15 cellular contexts compared by ENCODE assay signal in the genomic region with DNA sequence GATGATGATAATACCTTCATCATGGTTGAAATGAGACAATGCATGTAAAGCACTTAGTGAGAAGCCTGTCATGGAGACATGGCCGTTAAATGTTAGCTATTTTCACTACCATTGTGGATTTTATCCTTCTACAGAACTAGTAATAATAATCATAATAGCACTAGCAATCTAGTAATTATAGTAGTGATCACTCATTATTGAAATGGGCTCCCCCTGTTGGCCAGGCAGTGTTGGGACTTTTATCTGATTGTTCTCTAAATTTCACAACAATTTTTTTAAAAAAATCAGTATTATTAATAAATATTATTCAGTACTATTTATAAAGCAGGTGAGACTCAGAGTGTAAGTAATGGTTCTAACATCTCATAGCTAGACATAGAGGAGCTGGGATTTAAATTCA.
DNase-seq lines count a peak whose midpoint lies in the region; ATAC-seq, FAIRE-seq and TF ChIP-seq lines count a peak whose summit lies in the region.
"Had no signal": no experiment of that assay in that cellular context is flagged by ENCODE, and none has a peak within 500 bp of the region (broad histone marks: within the 10 kb centered on the region; RNA-seq: fewer than 3 reads in every experiment).

No MANE protein-coding gene starts in this region.

- no peak overlapping the region for H3K27ac Mint-ChIP-seq in mesothelial cell of epicardium
- H3K27ac Mint-ChIP-seq: activated CD4-positive, alpha-beta memory T cell treated with anti-CD3 and anti-CD28 coated beads for 36 hours; T-helper 1 cell treated with Interleukin-12 subunit alpha and Interleukin-12 subunit beta and Interleukin-4 antibody, amounts not matched to agents 30 μg/mL and 1 μg/mL, for 36 hours had no signal

- no peak overlapping the region for H3K9ac ChIP-seq in SU-DHL-6 (ENCODE audit: low read length)

- FAIRE-seq in H54 (lab: Jason Lieb, UNC): no peak

- no peak for ATAC-seq in HG03439 (IDR thresholded peaks at IDR 0.05; ENCODE audit: unreplicated experiment)
- ATAC-seq: sciatic nerve had no signal

- H3K4me3 ChIP-seq in SU-DHL-6 (ENCODE audit: insufficient read depth, low read length, poor library complexity, severe bottlenecking) (no peak overlapping the region), foreskin fibroblast (ENCODE audit: low read depth in 1 of 2, low read length in 2 of 2) (no peak overlapping the region)
- H3K4me3 ChIP-seq: esophagus muscularis mucosa had no signal

- H3K4me1 Mint-ChIP-seq in mesothelial cell of epicardium: peaks cover 6% of the 10 kb centered on the region

- no peaks in the 10 kb centered on the region for H3K36me3 Mint-ChIP-seq in mesothelial cell of epicardium
- H3K36me3 Mint-ChIP-seq: activated CD4-positive, alpha-beta memory T cell treated with anti-CD3 and anti-CD28 coated beads for 36 hours had no signal

- DNase-seq in DMS53 (lab: John Stamatoyannopoulos, UW) (peak; percentile 1), DMS53 treated with DMSO at 0.1 percent for 48 hours (lab: John Stamatoyannopoulos, UW; ENCODE audit: unreplicated experiment) (no peak), H54 (ENCODE audit: insufficient read length, low spot score) (peak; percentile 1), mesothelial cell of epicardium (ENCODE audit: low spot score in 2 of 2, unreplicated experiment in 2 of 2) (no peak), foreskin fibroblast (no peak), caudate nucleus (lab: John Stamatoyannopoulos, UW) (no peak)
- DNase-seq: activated CD4-positive, alpha-beta memory T cell treated with anti-CD3 and anti-CD28 coated beads for 36 hours; activated gamma-delta T cell treated with Interleukin-2 at 50 U/mL for 16 hours; DMS79 treated with DMSO at 0.1 percent for 48 hours; NCI-H1930 had no signal

- no peak for TF ChIP-seq POLR2A in H54 (IDR thresholded peaks at IDR 0.05; ENCODE audit: low read depth, low read length)

- H3K79me2 ChIP-seq in SU-DHL-6 (ENCODE audit: insufficient read depth, low read length): no peaks in the 10 kb centered on the region

- peaks cover 3% of the 10 kb centered on the region for H3K9me3 Mint-ChIP-seq in mesothelial cell of epicardium
- H3K9me3 Mint-ChIP-seq: activated CD4-positive, alpha-beta memory T cell treated with anti-CD3 and anti-CD28 coated beads for 36 hours; T-helper 1 cell treated with Interleukin-12 subunit alpha and Interleukin-12 subunit beta and Interleukin-4 antibody, amounts not matched to agents 30 μg/mL and 1 μg/mL, for 36 hours had no signal

- no peaks in the 10 kb centered on the region for H4K20me1 ChIP-seq in SU-DHL-6 (ENCODE audit: low read depth, low read length)

- H3K9me2 ChIP-seq in SU-DHL-6 (replicated peaks; ENCODE audit: insufficient read depth, low read length): no peaks in the 10 kb centered on the region

- no peaks in the 10 kb centered on the region for H3F3A ChIP-seq in SU-DHL-6 (ENCODE audit: insufficient read depth)

- H3K36me3 ChIP-seq in SU-DHL-6 (ENCODE audit: low read length): no peaks in the 10 kb centered on the region
- H3K36me3 ChIP-seq: esophagus muscularis mucosa had no signal

- no peak overlapping the region for H2AFZ ChIP-seq in SU-DHL-6 (ENCODE audit: low read depth, low read length, severe bottlenecking)

- no peak overlapping the region for H3K4me2 ChIP-seq in SU-DHL-6 (ENCODE audit: low read depth, low read length, poor library complexity, severe bottlenecking)

- H3K4me3 Mint-ChIP-seq in mesothelial cell of epicardium: no peak overlapping the region
- H3K4me3 Mint-ChIP-seq: activated CD4-positive, alpha-beta memory T cell treated with anti-CD3 and anti-CD28 coated beads for 36 hours; T-helper 1 cell treated with Interleukin-12 subunit alpha and Interleukin-12 subunit beta and Interleukin-4 antibody, amounts not matched to agents 30 μg/mL and 1 μg/mL, for 36 hours had no signal

- no peaks in the 10 kb centered on the region for H3K27me3 Mint-ChIP-seq in mesothelial cell of epicardium (ENCODE audit: low read depth)
- H3K27me3 Mint-ChIP-seq: activated CD4-positive, alpha-beta memory T cell treated with anti-CD3 and anti-CD28 coated beads for 36 hours had no signal

- TF ChIP-seq CTCF in SU-DHL-6 (IDR thresholded peaks at IDR 0.05; ENCODE audit: insufficient read depth, low read length, poor library complexity, severe bottlenecking) (peak; percentile 21), mesothelial cell of epicardium (IDR thresholded peaks at IDR 0.05; ENCODE audit: unreplicated experiment) (peak; percentile 41), foreskin fibroblast (IDR thresholded peaks at IDR 0.05; ENCODE audit: low read depth, low read length) (no peak)

- no peaks in the 10 kb centered on the region for H3K9me3 ChIP-seq in SU-DHL-6 (ENCODE audit: insufficient read depth, low read length)
- H3K9me3 ChIP-seq: esophagus muscularis mucosa had no signal

- H3K27me3 ChIP-seq in SU-DHL-6 (ENCODE audit: low read length): no peaks in the 10 kb centered on the region
- H3K27me3 ChIP-seq: esophagus muscularis mucosa had no signal

- H3K27ac ChIP-seq in SU-DHL-6 (ENCODE audit: low read depth, low read length) (no peak overlapping the region), caudate nucleus (ENCODE audit: low read depth, low read length) (no peak overlapping the region)
- H3K27ac ChIP-seq: esophagus muscularis mucosa had no signal

Comparison
In these comparisons a context has a peak if more than half of its experiments do, and no peak if none do; other contexts are left out.
1. DNase-seq: peak in DMS53 (single experiment) and H54 (single experiment); none in DMS53 treated with DMSO at 0.1 percent for 48 hours (single experiment), mesothelial cell of epicardium (0 of 2), foreskin fibroblast (0 of 2) and caudate nucleus (0 of 61).